ENCODE assay signal across 25 cellular contexts in genomic region chr20:60764771-60765170, GRCh38.
"Had no signal": no experiment of that assay in that cellular context is flagged by ENCODE, and none has a peak within 500 bp of the region (broad histone marks: within the 10 kb centered on the region; RNA-seq: fewer than 3 reads in every experiment).

No MANE protein-coding gene starts in this region.

- H3K36me3 ChIP-seq: esophagus squamous epithelium, gastrocnemius medialis, left lung, lower lobe of right lung had no signal

- H3K27me3 ChIP-seq: esophagus squamous epithelium, gastrocnemius medialis, left lung had no signal

- DNase-seq: dermis blood vessel endothelial cell; dorsolateral prefrontal cortex; effector CD4-positive, alpha-beta T cell; effector memory CD4-positive, alpha-beta T cell; esophagus squamous epithelium; foreskin fibroblast; foreskin melanocyte; gastrocnemius medialis; glutamatergic neuron; head of caudate nucleus; hypothalamus; immature natural killer cell; islet precursor cell; kidney; kidney glomerular epithelial cell; left colon; left lung; left ventricle myocardium superior; lower lobe of right lung; mesenchymal stem cell; mucosa of descending colon; naive B cell; naive thymus-derived CD8-positive, alpha-beta T cell had no signal

- H3K9me3 ChIP-seq: esophagus squamous epithelium, gastrocnemius medialis, lower lobe of right lung had no signal

- ATAC-seq: gastrocnemius medialis; left colon; left lung; left ventricle myocardium superior; lower lobe of right lung; mucosa of descending colon; naive thymus-derived CD8-positive, alpha-beta T cell had no signal

- H3K4me2 ChIP-seq: hepatocyte had no signal

- H3K4me1 ChIP-seq: esophagus squamous epithelium, gastrocnemius medialis, left lung, lower lobe of right lung had no signal

- H3K4me3 ChIP-seq: coronary artery, dorsolateral prefrontal cortex, esophagus squamous epithelium, gastrocnemius medialis, hepatocyte, left lung, lower lobe of right lung, mucosa of descending colon had no signal

- H2AFZ ChIP-seq: hepatocyte had no signal

- H3K27ac ChIP-seq: coronary artery, dorsolateral prefrontal cortex, esophagus squamous epithelium, gastrocnemius medialis, hepatocyte, left lung, lower lobe of right lung had no signal
